ENCODE assay signal across 9 cellular contexts in genomic region chr1:52636701-52637695, GRCh38. TPM values are rescaled to one million over a fixed set of nuclear protein-coding genes. Genes with fewer than 3 reads are reported as not detected.
DNase-seq lines count a peak whose midpoint lies in the region; ATAC-seq and TF ChIP-seq lines count a peak whose summit lies in the region.
"Had no signal": no experiment of that assay in that cellular context is flagged by ENCODE, and none has a peak within 500 bp of the region (broad histone marks: within the 10 kb centered on the region; RNA-seq: fewer than 3 reads in every experiment).

No MANE protein-coding gene starts in this region.

- CTCF ChIA-PET in GM10248 (lab: Yijun Ruan, JAX) = interaction anchor here (1.4 to 1.8 kb wide), 2 partner anchors 12 to 49 kb away, joined by 3 read pairs; no protein-coding TSS in a partner anchor

- no peak for TF ChIP-seq EP300 in upper lobe of left lung (IDR thresholded peaks at IDR 0.05)

- POLR2A ChIA-PET in GM10248 (lab: Yijun Ruan, JAX) = no interaction called here

- no peaks in the 10 kb centered on the region for H3K36me3 ChIP-seq in upper lobe of left lung

- H3K9me3 Mint-ChIP-seq in memory B cell (peaks cover 2% of the 10 kb centered on the region), progenitor cell of endocrine pancreas (ENCODE audit: low read depth) (no peaks in the 10 kb centered on the region)

- peaks cover 55% of the 10 kb centered on the region for H3K4me1 Mint-ChIP-seq in memory B cell
- peaks cover 11% of the 10 kb centered on the region for H3K4me1 Mint-ChIP-seq in progenitor cell of endocrine pancreas (ENCODE audit: low read depth)

- peak; percentile 76 for ATAC-seq in GM21576 (IDR thresholded peaks at IDR 0.05; ENCODE audit: unreplicated experiment)
- ATAC-seq in memory B cell (ENCODE audit: low read depth) = peak; percentile 72
- peak; percentile 61 for ATAC-seq in upper lobe of left lung (ENCODE audit: low FRiP score in 2 of 2)

- H3K4me3 Mint-ChIP-seq in memory B cell = peak overlapping the region; percentile 88
- no peak overlapping the region for H3K4me3 Mint-ChIP-seq in progenitor cell of endocrine pancreas (ENCODE audit: low read depth)

- 43 to 49% methylated on average over 11 of the region's 11 CpGs for WGBS in upper lobe of left lung, 2 donors

- DNase-seq in GM10248 (ENCODE audit: extremely low spot score) (peak; percentile 67), LHCN-M2 (ENCODE audit: low read depth) (peak; percentile 10), memory B cell (ENCODE audit: low spot score in 2 of 2) (peak; percentile 70 to 81), upper lobe of left lung (peak in 1 of 2 donors; percentile 62), progenitor cell of endocrine pancreas (ENCODE audit: low spot score, unreplicated experiment) (no peak), GOT3 (lab: John Stamatoyannopoulos, UW) (no peak)
- DNase-seq in activated CD8-positive, alpha-beta memory T cell treated with anti-CD3 and anti-CD28 coated beads, Interleukin-2, amount 50 U/mL, for 1 hour (ENCODE audit: extremely low read depth) = peak; percentile 87

- TF ChIP-seq POLR2A in upper lobe of left lung (IDR thresholded peaks at IDR 0.05) = no peak

- TF ChIP-seq CTCF in GM10248 (IDR thresholded peaks at IDR 0.05; ENCODE audit: control extremely low read depth, extremely low read depth, low read depth, missing control alignments) = no peak
- no peak for TF ChIP-seq CTCF in upper lobe of left lung (IDR thresholded peaks at IDR 0.05)
- no peak for TF ChIP-seq CTCF in progenitor cell of endocrine pancreas (IDR thresholded peaks at IDR 0.05; ENCODE audit: unreplicated experiment)

- peak overlapping the region; percentile 60 to 84 (median 74) for H3K27ac ChIP-seq in upper lobe of left lung

- H3K36me3 Mint-ChIP-seq in memory B cell (peaks cover 12% of the 10 kb centered on the region), progenitor cell of endocrine pancreas (ENCODE audit: insufficient read depth) (peaks cover 1% of the 10 kb centered on the region)

- H3K9me3 ChIP-seq in upper lobe of left lung = no peaks in the 10 kb centered on the region

- no peak overlapping the region for H3K4me3 ChIP-seq in upper lobe of left lung

- peaks cover 7 to 31% (median 18%) of the 10 kb centered on the region in 4 donors for H3K4me1 ChIP-seq in upper lobe of left lung

- peak overlapping the region; percentile 98 for H3K27ac Mint-ChIP-seq in memory B cell
- no peak overlapping the region for H3K27ac Mint-ChIP-seq in progenitor cell of endocrine pancreas

- H3K27me3 ChIP-seq in upper lobe of left lung = peaks cover 0 to 11% (median 5%) of the 10 kb centered on the region in 4 donors

- H3K27me3 Mint-ChIP-seq in memory B cell (no peaks in the 10 kb centered on the region), progenitor cell of endocrine pancreas (peaks cover 23% of the 10 kb centered on the region)

RNA-seq across cellular contexts. Expression of gene SHISAL2A, which starts 4.0 kb away (rescaled TPM):
- total RNA-seq in LHCN-M2 (2014; rRNA removed) (not detected in 2 replicates), upper lobe of left lung (10 to 100 TPM in 1 of 6 donors, 1 to 10 TPM in 1, under 1 TPM in 1, not detected in 3; 0.24 to 10.5 (median 3.0) TPM), progenitor cell of endocrine pancreas (0.29 and 0.38 TPM in 2 replicates)
- not detected for polyA plus RNA-seq in LHCN-M2 (2012)
- total RNA-seq: fibroblast of villous mesenchyme had no signal

RNA-seq across cellular contexts. Expression of gene GPX7, which starts 34.8 kb away (rescaled TPM):
- total RNA-seq in LHCN-M2 (2014; rRNA removed) (32.4 and 36.3 TPM in 2 replicates), upper lobe of left lung (10 to 100 TPM in 1 of 6 donors, 1 to 10 TPM in 5; 4.3 to 11.5 (median 9.2) TPM), progenitor cell of endocrine pancreas (26.7 and 28.9 TPM in 2 replicates)
- 31.5 TPM for polyA plus RNA-seq in LHCN-M2 (2012)

Comparison
In these comparisons a context has a peak if more than half of its experiments do, and no peak if none do; other contexts are left out.
1. DNase-seq: peak in GM10248 (single experiment), LHCN-M2 (single experiment), activated CD8-positive, alpha-beta memory T cell treated with anti-CD3 and anti-CD28 coated beads, Interleukin-2, amount 50 U/mL, for 1 hour (single experiment) and memory B cell (2 of 2); none in progenitor cell of endocrine pancreas (single experiment) and GOT3 (single experiment).
2. Peak in every context shown above with its lines, with median percentiles within 50 percentile points of each other: ATAC-seq.